Comparison of ENCODE assay signal across 9 cellular contexts in genomic region chr12:26340649-26341048, GRCh38.
DNase-seq lines count a peak whose midpoint lies in the region; ATAC-seq, FAIRE-seq and TF ChIP-seq lines count a peak whose summit lies in the region.
"Had no signal": no experiment of that assay in that cellular context is flagged by ENCODE, and none has a peak within 500 bp of the region (broad histone marks: within the 10 kb centered on the region; RNA-seq: fewer than 3 reads in every experiment).

No MANE protein-coding gene starts in this region.

- no peak for TF ChIP-seq CTCF in astrocyte (IDR thresholded peaks at IDR 0.05; ENCODE audit: insufficient read depth, low read depth, low read length)
- no peak for TF ChIP-seq CTCF in transverse colon (IDR thresholded peaks at IDR 0.05)

- no peaks in the 10 kb centered on the region for H3K9me3 ChIP-seq in astrocyte (ENCODE audit: insufficient read depth, low read depth, low read length)
- no peaks in the 10 kb centered on the region for H3K9me3 ChIP-seq in transverse colon
- no peaks in the 10 kb centered on the region for H3K9me3 ChIP-seq in effector memory CD4-positive, alpha-beta T cell (ENCODE audit: control insufficient read depth, low read length)
- H3K9me3 ChIP-seq: esophagus squamous epithelium had no signal

- DNase-seq in astrocyte (ENCODE audit: low read depth) = no peak
- peak; percentile 19 for DNase-seq in transverse colon
- no peak for DNase-seq in activated gamma-delta T cell (lab: John Stamatoyannopoulos, UW)
- no peak for DNase-seq in effector memory CD4-positive, alpha-beta T cell
- DNase-seq in HK-2 (ENCODE audit: unreplicated experiment) = no peak
- DNase-seq: activated CD4-positive, alpha-beta T cell treated with anti-CD3 and anti-CD28 coated beads for 4 hours; esophagus squamous epithelium had no signal

- TF ChIP-seq EP300 in transverse colon (IDR thresholded peaks at IDR 0.05; ENCODE audit: low read depth) = no peak

- H3K9me3 Mint-ChIP-seq in astrocyte (ENCODE audit: unreplicated experiment) = no peaks in the 10 kb centered on the region

- no peaks in the 10 kb centered on the region for H3K79me2 ChIP-seq in astrocyte (ENCODE audit: insufficient read depth, low read length)

- in situ Hi-C loops in transverse colon (cut with MboI; ENCODE audit: low pct_ligation_motif_present in 1 of 4, low pct_unique_long_range_greater_than_20kb in 1 of 4, low sequenced_read_pairs in 3 of 4) = no loop called here

- no peak overlapping the region for H3K4me3 Mint-ChIP-seq in astrocyte (ENCODE audit: unreplicated experiment)

- H3K36me3 ChIP-seq in astrocyte (ENCODE audit: insufficient read depth, low read length) = no peaks in the 10 kb centered on the region
- no peaks in the 10 kb centered on the region for H3K36me3 ChIP-seq in transverse colon
- peaks cover 12% of the 10 kb centered on the region for H3K36me3 ChIP-seq in effector memory CD4-positive, alpha-beta T cell (ENCODE audit: control insufficient read depth, insufficient read depth, low read length)

- H3K4me1 Mint-ChIP-seq in astrocyte (ENCODE audit: low read depth, unreplicated experiment) = peaks cover 46% of the 10 kb centered on the region

- H2AFZ ChIP-seq in astrocyte (ENCODE audit: low read depth, low read length) = peak overlapping the region; percentile 28

- H3K27me3 ChIP-seq in astrocyte (ENCODE audit: insufficient read depth, low read length) (no peaks in the 10 kb centered on the region), transverse colon (no peaks in the 10 kb centered on the region)
- H3K27me3 ChIP-seq in effector memory CD4-positive, alpha-beta T cell (replicated peaks; ENCODE audit: control insufficient read depth, insufficient read depth, low read length, poor library complexity, severe bottlenecking) = no peaks in the 10 kb centered on the region
- H3K27me3 ChIP-seq: esophagus squamous epithelium had no signal

- peak overlapping the region; percentile 48 for H3K4me2 ChIP-seq in astrocyte (ENCODE audit: low read length)

- H3K4me1 ChIP-seq in astrocyte (ENCODE audit: insufficient read depth, low read length) = peaks cover 29% of the 10 kb centered on the region
- H3K4me1 ChIP-seq in transverse colon = no peaks in the 10 kb centered on the region
- H3K4me1 ChIP-seq in effector memory CD4-positive, alpha-beta T cell (ENCODE audit: control insufficient read depth, insufficient read depth, low read length, poor library complexity, severe bottlenecking) = no peaks in the 10 kb centered on the region
- H3K4me1 ChIP-seq: esophagus squamous epithelium had no signal

- no peaks in the 10 kb centered on the region for H3K27me3 Mint-ChIP-seq in astrocyte (ENCODE audit: low read depth, unreplicated experiment)

- H3K27ac ChIP-seq in astrocyte (ENCODE audit: low read depth, low read length) = no peak overlapping the region
- no peak overlapping the region for H3K27ac ChIP-seq in transverse colon
- H3K27ac ChIP-seq in effector memory CD4-positive, alpha-beta T cell (ENCODE audit: insufficient read depth, low read length, poor library complexity, severe bottlenecking) = no peak overlapping the region
- H3K27ac ChIP-seq: esophagus squamous epithelium had no signal

- ATAC-seq in GM19372 (IDR thresholded peaks at IDR 0.05; ENCODE audit: low read depth, unreplicated experiment) (peak; percentile 73), HG03354 (IDR thresholded peaks at IDR 0.05; ENCODE audit: poor library complexity, severe bottlenecking, unreplicated experiment) (peak; percentile 65)

- no peak for FAIRE-seq in astrocyte (lab: Jason Lieb, UNC)

- no peak for TF ChIP-seq POLR2A in transverse colon (IDR thresholded peaks at IDR 0.05)

- 40% methylated on average over 1 of the region's 1 CpG; no CpG with 5 or more reads in 1 of the 2 donors for WGBS in transverse colon (ENCODE audit: low coverage in 1 of 2), 2 donors

- H4K20me1 ChIP-seq in astrocyte (ENCODE audit: insufficient read depth, low read length) = no peaks in the 10 kb centered on the region

- intact Hi-C loops in transverse colon (cut with DNase I; ENCODE audit: low total_unique reads) = no loop called here

- H3K9ac ChIP-seq in astrocyte (ENCODE audit: low read length) = no peak overlapping the region

- no peaks in the 10 kb centered on the region for H3K36me3 Mint-ChIP-seq in astrocyte (ENCODE audit: low read depth, unreplicated experiment)

- H3K4me3 ChIP-seq in astrocyte (ENCODE audit: insufficient read depth, low read depth, low read length) (no peak overlapping the region), transverse colon (no peak overlapping the region)
- H3K4me3 ChIP-seq in effector memory CD4-positive, alpha-beta T cell (ENCODE audit: insufficient read depth, low read depth, low read length, poor library complexity, severe bottlenecking) = no peak overlapping the region
- H3K4me3 ChIP-seq: esophagus squamous epithelium had no signal

- H3K27ac Mint-ChIP-seq in astrocyte (ENCODE audit: unreplicated experiment) = peak overlapping the region; percentile 17
